Comparison of ENCODE assay signal across 13 cellular contexts in the genomic region with DNA sequence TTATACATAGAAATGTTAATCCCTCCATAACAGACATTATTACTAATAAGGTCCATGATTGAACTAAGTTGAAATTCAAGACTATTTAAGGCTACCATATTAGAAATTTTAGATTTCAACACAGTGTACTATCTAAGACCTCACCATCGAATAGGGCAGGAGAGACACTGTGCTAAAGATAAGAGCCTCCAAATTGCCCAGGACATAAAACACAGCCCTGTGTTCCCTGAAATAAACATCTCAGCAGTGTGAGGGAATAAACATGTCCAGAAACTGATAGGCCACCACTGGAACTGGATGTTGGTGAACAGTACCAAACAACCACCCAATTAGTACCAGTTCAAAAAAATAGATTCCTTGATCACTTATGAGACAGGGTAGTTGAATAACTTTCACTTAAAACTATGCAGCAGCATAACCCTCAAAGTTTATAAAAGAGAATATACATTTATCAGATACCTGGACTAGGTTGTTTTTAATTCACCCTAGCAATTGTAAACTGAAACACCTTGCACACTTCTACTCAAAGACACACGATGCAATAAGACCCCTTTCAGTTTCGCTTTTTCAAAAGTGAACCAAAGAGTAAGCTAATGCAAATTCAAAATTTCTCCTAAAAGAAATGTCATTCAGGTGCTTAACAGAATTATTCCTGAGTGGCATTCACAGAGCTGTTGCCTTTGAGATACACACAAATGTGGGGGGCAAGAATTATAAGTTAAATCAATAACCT. TPM values are rescaled to one million over a fixed set of nuclear protein-coding genes. Genes with fewer than 3 reads are reported as not detected.
A peak's percentile ranks its signal among the peaks of the same experiment; 100 is the strongest.
DNase-seq lines count a peak whose midpoint lies in the region; ATAC-seq and TF ChIP-seq lines count a peak whose summit lies in the region.
"Had no signal": no experiment of that assay in that cellular context is flagged by ENCODE, and none has a peak within 500 bp of the region (broad histone marks: within the 10 kb centered on the region; RNA-seq: fewer than 3 reads in every experiment).

No MANE protein-coding gene starts in this region.

- H3K36me3 ChIP-seq in Karpas-422 (ENCODE audit: insufficient read depth, low read length) (peaks cover 4% of the 10 kb centered on the region; the same call in 1 of the 2 replicates), heart left ventricle (peaks cover 0 to 78% (median 44%) of the 10 kb centered on the region in 9 donors)

- DNase-seq in Karpas-422 (no peak), heart left ventricle (no peak), KBM-7 (no peak), caudate nucleus (lab: John Stamatoyannopoulos, UW) (no peak), DMS53 (lab: John Stamatoyannopoulos, UW) (no peak)
- DNase-seq: dermis blood vessel endothelial cell, NCI-H1417 treated with DMSO at 0.1 percent for 48 hours, NCI-H510A treated with DMSO at 0.1 percent for 48 hours, T-helper 9 cell had no signal

- H3K79me2 ChIP-seq in Karpas-422 (ENCODE audit: low read length), result peaks cover 24% of the 10 kb centered on the region

- in situ Hi-C loops in KBM-7 (cut with MboI; ENCODE audit: low pct_unique_long_range_greater_than_20kb, low sequenced_read_pairs), result no loop called here

- H3K27ac ChIP-seq in Karpas-422 (ENCODE audit: low read length) (peak overlapping the region; percentile 59), heart left ventricle (peak overlapping the region in 4 of 12 donors; percentile 15 to 61 (median 42)), caudate nucleus (ENCODE audit: low read depth, low read length) (no peak overlapping the region)
- H3K27ac ChIP-seq: neutrophil, suprapubic skin had no signal

- peak overlapping the region; percentile 44 for H3K4me3 ChIP-seq in Karpas-422 (ENCODE audit: low read length)
- no peak overlapping the region for H3K4me3 ChIP-seq in heart left ventricle
- H3K4me3 ChIP-seq: suprapubic skin had no signal

- H3K9ac ChIP-seq in Karpas-422 (ENCODE audit: low read length), result peak overlapping the region; percentile 30

- H3K4me1 ChIP-seq in Karpas-422 (ENCODE audit: low read length) (peaks cover 15% of the 10 kb centered on the region), heart left ventricle (peaks cover 0 to 31% (median 4%) of the 10 kb centered on the region in 12 donors)
- H3K4me1 ChIP-seq: suprapubic skin had no signal

- H2AFZ ChIP-seq in Karpas-422 (ENCODE audit: low read length), result no peak overlapping the region

- H3K9me3 ChIP-seq in Karpas-422 (ENCODE audit: low read length) (no peaks in the 10 kb centered on the region), heart left ventricle (no peaks in the 10 kb centered on the region)
- H3K9me3 ChIP-seq: neutrophil, suprapubic skin had no signal

- TF ChIP-seq POLR2A in heart left ventricle (IDR thresholded peaks at IDR 0.05), result no peak

- ATAC-seq in GM18502 (IDR thresholded peaks at IDR 0.05; ENCODE audit: poor library complexity, unreplicated experiment) (peak; percentile 48), GM21528 (IDR thresholded peaks at IDR 0.05; ENCODE audit: low FRiP score, unreplicated experiment) (peak; percentile 42), heart left ventricle (peak; percentile 70 to 89 (median 78))

- no peaks in the 10 kb centered on the region for H3K9me2 ChIP-seq in Karpas-422 (replicated peaks; ENCODE audit: insufficient read depth, low read length)

- no peaks in the 10 kb centered on the region for H4K20me1 ChIP-seq in Karpas-422 (ENCODE audit: insufficient read depth, low read depth, low read length)

- 74 to 86% (median 78%) methylated on average over 3 of the region's 3 CpGs for WGBS in heart left ventricle, 4 donors

- intact Hi-C loops in heart left ventricle (cut with DNase I), result no loop called here

- H3K27me3 ChIP-seq in Karpas-422 (ENCODE audit: low read length), result no peaks in the 10 kb centered on the region
- H3K27me3 ChIP-seq in heart left ventricle, result no peaks in the 10 kb centered on the region
- H3K27me3 ChIP-seq: neutrophil, suprapubic skin had no signal

- H3K4me2 ChIP-seq in Karpas-422 (ENCODE audit: low read depth, low read length, poor library complexity, severe bottlenecking), result peak overlapping the region; percentile 51

- TF ChIP-seq CTCF in heart left ventricle (IDR thresholded peaks at IDR 0.05), result no peak

RNA-seq across cellular contexts. Expression of a gene that starts 34.3 kb away (rescaled TPM):
- 17.4 and 45.6 TPM in 2 replicates for total RNA-seq in Karpas-422 (2014; rRNA removed; shearing (Covaris generic); ENCODE audit: low replicate concordance)
- total RNA-seq in heart left ventricle, result 100 to 1,000 TPM in 8 of 9 donors, 10 to 100 TPM in 1; 86.7 to 172 (median 124) TPM
- 10 to 100 TPM; 28.8 to 86.5 TPM for polyA plus RNA-seq in heart left ventricle
